In genomic region chr10:102395677-102396197, GRCh38 we compare ENCODE assay signal across 8 cellular contexts. TPM values are rescaled to one million over a fixed set of nuclear protein-coding genes. Genes with fewer than 3 reads are reported as not detected.
DNase-seq lines count a peak whose midpoint lies in the region; ATAC-seq, FAIRE-seq and TF ChIP-seq lines count a peak whose summit lies in the region.

Gene NFKB2, plus strand, starts transcription at chr10:102395705. Its CDS starts 255 bp downstream, at chr10:102395960.

- H3K27me3 Mint-ChIP-seq in activated naive CD4-positive, alpha-beta T cell treated with anti-CD3 and anti-CD28 coated beads, Interleukin-2, amount 10 ng/mL, durations not matched to agents 7 days and 5 days = peaks cover 3% of the 10 kb centered on the region

- H3K4me3 ChIP-seq in astrocyte of the spinal cord (ENCODE audit: low read depth, low read length) (peak within 1 kb of the TSS; percentile 64), keratinocyte (ENCODE audit: control insufficient read depth in 2 of 3, extremely low read depth in 1 of 3, insufficient read depth in 2 of 3, low read depth in 1 of 3, low read length in 3 of 3) (peak within 1 kb of the TSS; percentile 64 to 80 (median 71))

- peaks cover 11% of the 10 kb centered on the region for H3K79me2 ChIP-seq in keratinocyte (ENCODE audit: control insufficient read depth, insufficient read depth, low read length)

- dilution Hi-C loops in keratinocyte (cut with MboI; ENCODE audit: extremely low pct_ligation_motif_present, low sequenced_read_pairs) = no loop called here

- peaks cover 14 to 20% of the 10 kb centered on the region in 2 experiments for H3K36me3 ChIP-seq in keratinocyte (ENCODE audit: control insufficient read depth in 2 of 2, extremely low read depth in 1 of 2, insufficient read depth in 2 of 2, low read length in 2 of 2)

- H3K9ac ChIP-seq in keratinocyte (ENCODE audit: control insufficient read depth, extremely low read depth, insufficient read depth, low read length) = peak within 1 kb of the TSS; percentile 87

- POLR2A ChIA-PET in HEK293T (lab: Yijun Ruan, JAX) = interaction anchor here (1.1 to 3.7 kb wide), 5 partner anchors 12 to 81 kb away, joined by 3 to 17 read pairs (median 4); partner anchors contain the start of gene FBXL15

- H3K36me3 Mint-ChIP-seq in activated naive CD4-positive, alpha-beta T cell treated with anti-CD3 and anti-CD28 coated beads, Interleukin-2, amount 10 ng/mL, durations not matched to agents 7 days and 5 days = peaks cover 39% of the 10 kb centered on the region

- H3K27ac ChIP-seq in keratinocyte (ENCODE audit: control insufficient read depth, insufficient read depth, low read length) = peak within 1 kb of the TSS; percentile 83

- no peaks in the 10 kb centered on the region for H3K9me1 ChIP-seq in keratinocyte (ENCODE audit: control insufficient read depth, extremely low read depth, insufficient read depth, low read length)

- CTCF ChIA-PET in activated naive CD4-positive, alpha-beta T cell treated with anti-CD3 and anti-CD28 coated beads, Interleukin-2, amount 10 ng/mL, durations not matched to agents 7 days and 5 days (lab: Charles Lee) = interaction anchor here (1.2 to 13.7 kb wide), 5 partner anchors 24 to 188 kb away, joined by 3 to 174 read pairs (median 3); partner anchors contain the start of genes CUEDC2, ELOVL3 and FBXL15
- CTCF ChIA-PET in HEK293T (lab: Yijun Ruan, JAX) = interaction anchor here (1.0 to 1.7 kb wide), 6 partner anchors 8 to 166 kb away, joined by 3 to 5 read pairs (median 4); no protein-coding TSS in a partner anchor

- peaks cover 48% of the 10 kb centered on the region for H3K4me1 Mint-ChIP-seq in activated naive CD4-positive, alpha-beta T cell treated with anti-CD3 and anti-CD28 coated beads, Interleukin-2, amount 10 ng/mL, durations not matched to agents 7 days and 5 days

- no peaks in the 10 kb centered on the region for H3K9me3 ChIP-seq in keratinocyte (ENCODE audit: control insufficient read depth, low read depth, low read length)

- H2AFZ ChIP-seq in keratinocyte (ENCODE audit: control insufficient read depth, low read length) = peak within 1 kb of the TSS; percentile 36

- H4K20me1 ChIP-seq in keratinocyte (ENCODE audit: control insufficient read depth, extremely low read depth, insufficient read depth, low read length) = no peaks in the 10 kb centered on the region

- no peak for TF ChIP-seq CTCF in astrocyte of the spinal cord (IDR thresholded peaks at IDR 0.05; ENCODE audit: low read depth, low read length)
- no peak for TF ChIP-seq CTCF in keratinocyte (optimal IDR thresholded peaks at IDR 0.05 in 1 of 3, IDR thresholded peaks at IDR 0.05 in 1 of 3, conservative IDR thresholded peaks at IDR 0.05 in 1 of 3; ENCODE audit: extremely low read depth in 1 of 3, insufficient read depth in 2 of 3, low read length in 3 of 3)
- no peak for TF ChIP-seq CTCF in subcutaneous adipose tissue (IDR thresholded peaks at IDR 0.05; ENCODE audit: low read depth)

- H3K4me2 ChIP-seq in keratinocyte (ENCODE audit: control insufficient read depth, extremely low read depth, insufficient read depth, low read depth, low read length) = peak within 1 kb of the TSS; percentile 73

- H3K9me3 Mint-ChIP-seq in activated naive CD4-positive, alpha-beta T cell treated with anti-CD3 and anti-CD28 coated beads, Interleukin-2, amount 10 ng/mL, durations not matched to agents 7 days and 5 days = no peaks in the 10 kb centered on the region

- FAIRE-seq in keratinocyte (lab: Jason Lieb, UNC) = no peak

- peaks cover 21% of the 10 kb centered on the region for H3K4me1 ChIP-seq in keratinocyte (ENCODE audit: control insufficient read depth, extremely low read depth, insufficient read depth, low read length)

- H3K4me3 Mint-ChIP-seq in activated naive CD4-positive, alpha-beta T cell treated with anti-CD3 and anti-CD28 coated beads, Interleukin-2, amount 10 ng/mL, durations not matched to agents 7 days and 5 days = peak within 1 kb of the TSS; percentile 79

- ATAC-seq in GM21390 (IDR thresholded peaks at IDR 0.05; ENCODE audit: unreplicated experiment) = no peak
- no peak for ATAC-seq in GM21515 (IDR thresholded peaks at IDR 0.05; ENCODE audit: unreplicated experiment)

- in situ Hi-C loops in astrocyte of the spinal cord (cut with HindIII; ENCODE audit: low sequenced_read_pairs) = no loop called here

- no peaks in the 10 kb centered on the region for H3K27me3 ChIP-seq in keratinocyte (ENCODE audit: control insufficient read depth, extremely low read depth, insufficient read depth, low read length)

- peak within 1 kb of the TSS; percentile 96 for H3K27ac Mint-ChIP-seq in activated naive CD4-positive, alpha-beta T cell treated with anti-CD3 and anti-CD28 coated beads, Interleukin-2, amount 10 ng/mL, durations not matched to agents 7 days and 5 days

- DNase-seq in activated naive CD4-positive, alpha-beta T cell treated with anti-CD3 and anti-CD28 coated beads, Interleukin-2, amount 10 ng/mL, durations not matched to agents 7 days and 5 days = no peak
- DNase-seq in activated naive CD4-positive, alpha-beta T cell (lab: John Stamatoyannopoulos, UW) = no peak
- DNase-seq in astrocyte of the spinal cord (ENCODE audit: low read depth, low spot score) (no peak), keratinocyte (ENCODE audit: low read depth, low spot score) (peak; percentile 42), HEK293T (ENCODE audit: extremely low spot score) (no peak)

TF ChIP-seq in HEK293T, 16 proteins besides CTCF, POLR2A, EP300 and RAD21:
- TF ChIP-seq FOXK2 (IDR thresholded peaks at IDR 0.05) = no peak
- no peak for TF ChIP-seq BHLHE40 (IDR thresholded peaks at IDR 0.05; ENCODE audit: borderline replicate concordance)
- no peak for TF ChIP-seq CTBP1 (IDR thresholded peaks at IDR 0.05; ENCODE audit: borderline replicate concordance)
- no peak for TF ChIP-seq NFRKB (IDR thresholded peaks at IDR 0.05)
- TF ChIP-seq FOXA1 (IDR thresholded peaks at IDR 0.05) = no peak
- no peak for TF ChIP-seq SP1 (IDR thresholded peaks at IDR 0.05)
- no peak for TF ChIP-seq PKNOX1 (IDR thresholded peaks at IDR 0.05)
- TF ChIP-seq LEF1 (IDR thresholded peaks at IDR 0.05; ENCODE audit: borderline replicate concordance) = no peak
- no peak for TF ChIP-seq SUZ12 (IDR thresholded peaks at IDR 0.05)
- TF ChIP-seq HDGF (IDR thresholded peaks at IDR 0.05; ENCODE audit: borderline replicate concordance) = no peak
- TF ChIP-seq TARDBP (IDR thresholded peaks at IDR 0.05) = no peak
- TF ChIP-seq FOXM1 (IDR thresholded peaks at IDR 0.05; ENCODE audit: borderline replicate concordance) = no peak
- no peak for TF ChIP-seq ZNF384 (IDR thresholded peaks at IDR 0.05)
- TF ChIP-seq L3MBTL2 (conservative IDR thresholded peaks at IDR 0.05) = no peak
- TF ChIP-seq ARNT (IDR thresholded peaks at IDR 0.05) = no peak
- no peak for TF ChIP-seq ELF4 (IDR thresholded peaks at IDR 0.05)
TF ChIP-seq in HEK293T: peak in this region for 0.

RNA-seq across cellular contexts. Expression of gene NFKB2, which starts in this region (rescaled TPM):
- polyA plus RNA-seq in keratinocyte = 14.8 to 16.8 TPM (median 15.8 TPM) in 3 replicates
- polyA plus RNA-seq in keratinocyte (2011; ENCODE audit: low read depth) = 47.7 TPM
- 9.6 and 15.3 TPM in 2 replicates for polyA plus RNA-seq in keratinocyte (2011; cell fraction: cytosol; rRNA removed)
- 47.4 and 48.2 TPM in 2 replicates for polyA plus RNA-seq in keratinocyte (2011; cell fraction: nucleus; rRNA removed)
- polyA plus RNA-seq in keratinocyte (2012; ENCODE audit: low replicate concordance) = 21.2 and 23.3 TPM in 2 replicates
- polyA minus RNA-seq in keratinocyte = 11.1 to 25.1 TPM (median 12.4 TPM) in 3 replicates
- polyA minus RNA-seq in keratinocyte (2011; cell fraction: cytosol; rRNA and poly(A)+ RNA removed) = 12.9 TPM
- 22.6 and 23.0 TPM in 2 replicates for polyA minus RNA-seq in keratinocyte (2011; cell fraction: nucleus; rRNA and poly(A)+ RNA removed)
- 10 to 100 TPM in 3 of 4 donors, 1 to 10 TPM in 1; 7.7 to 20.3 (median 12.4) TPM for total RNA-seq in subcutaneous adipose tissue
